Comparison of ENCODE assay signal across 1 cellular context in genomic region chr15:67089218-67090193, GRCh38.
TF ChIP-seq lines count a peak whose summit lies in the region.

No MANE protein-coding gene starts in this region.

TF ChIP-seq in HEK293, 187 proteins besides CTCF, POLR2A, EP300 and RAD21 (continued from another document and continues in another):
- TF ChIP-seq ZBTB8A (tag by site-specific recombination; IDR thresholded peaks at IDR 0.05) (no peak), YY1 (tag by site-specific recombination; IDR thresholded peaks at IDR 0.05) (no peak), ZNF398 (tag by site-specific recombination; IDR thresholded peaks at IDR 0.05) (no peak), ZBTB11 (tag by site-specific recombination; conservative IDR thresholded peaks at IDR 0.05; ENCODE audit: low read depth) (no peak), REST (tag by site-specific recombination; IDR thresholded peaks at IDR 0.05) (no peak), ZBTB7A (tag by site-specific recombination; IDR thresholded peaks at IDR 0.05; ENCODE audit: low read depth) (no peak), PRDM1 (tag by site-specific recombination; IDR thresholded peaks at IDR 0.05) (peak; percentile 55; the same call in 1 of the 2 replicates), SP7 (tag by site-specific recombination; IDR thresholded peaks at IDR 0.05) (0 out of 2 replicates have a peak, but pooled peaks have one; percentile 11), ZNF600 (tag by site-specific recombination; IDR thresholded peaks at IDR 0.05) (peak; percentile 71; the same call in 1 of the 2 replicates), PRDM6 (tag by site-specific recombination; IDR thresholded peaks at IDR 0.05) (no peak), ZNF302 (tag by site-specific recombination; IDR thresholded peaks at IDR 0.05; ENCODE audit: low read depth) (no peak), GLIS2 (tag by site-specific recombination; IDR thresholded peaks at IDR 0.05) (peak; percentile 57; the same call in 1 of the 2 replicates), ZNF148 (tag by site-specific recombination; IDR thresholded peaks at IDR 0.05; ENCODE audit: borderline replicate concordance) (no peak), ZFHX2 (tag by site-specific recombination; conservative IDR thresholded peaks at IDR 0.05) (peak; percentile 37; the same call in 1 of the 2 replicates), ZBTB49 (tag by site-specific recombination; IDR thresholded peaks at IDR 0.05; ENCODE audit: low read depth) (no peak), ZNF266 (tag by site-specific recombination; IDR thresholded peaks at IDR 0.05; ENCODE audit: low read depth) (no peak), SP2 (tag by site-specific recombination; IDR thresholded peaks at IDR 0.05) (no peak; the same call in 1 of the 2 replicates), ZNF529 (tag by site-specific recombination; IDR thresholded peaks at IDR 0.05; ENCODE audit: insufficient replicate concordance) (no peak), ZNF202 (tag by site-specific recombination; IDR thresholded peaks at IDR 0.05; ENCODE audit: borderline replicate concordance) (no peak)
- TF ChIP-seq, protein P1, sequence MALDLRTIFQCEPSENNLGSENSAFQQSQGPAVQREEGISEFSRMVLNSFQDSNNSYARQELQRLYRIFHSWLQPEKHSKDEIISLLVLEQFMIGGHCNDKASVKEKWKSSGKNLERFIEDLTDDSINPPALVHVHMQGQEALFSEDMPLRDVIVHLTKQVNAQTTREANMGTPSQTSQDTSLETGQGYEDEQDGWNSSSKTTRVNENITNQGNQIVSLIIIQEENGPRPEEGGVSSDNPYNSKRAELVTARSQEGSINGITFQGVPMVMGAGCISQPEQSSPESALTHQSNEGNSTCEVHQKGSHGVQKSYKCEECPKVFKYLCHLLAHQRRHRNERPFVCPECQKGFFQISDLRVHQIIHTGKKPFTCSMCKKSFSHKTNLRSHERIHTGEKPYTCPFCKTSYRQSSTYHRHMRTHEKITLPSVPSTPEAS (tag by site-specific recombination; IDR thresholded peaks at IDR 0.05), result no peak
- TF ChIP-seq, protein P2, sequence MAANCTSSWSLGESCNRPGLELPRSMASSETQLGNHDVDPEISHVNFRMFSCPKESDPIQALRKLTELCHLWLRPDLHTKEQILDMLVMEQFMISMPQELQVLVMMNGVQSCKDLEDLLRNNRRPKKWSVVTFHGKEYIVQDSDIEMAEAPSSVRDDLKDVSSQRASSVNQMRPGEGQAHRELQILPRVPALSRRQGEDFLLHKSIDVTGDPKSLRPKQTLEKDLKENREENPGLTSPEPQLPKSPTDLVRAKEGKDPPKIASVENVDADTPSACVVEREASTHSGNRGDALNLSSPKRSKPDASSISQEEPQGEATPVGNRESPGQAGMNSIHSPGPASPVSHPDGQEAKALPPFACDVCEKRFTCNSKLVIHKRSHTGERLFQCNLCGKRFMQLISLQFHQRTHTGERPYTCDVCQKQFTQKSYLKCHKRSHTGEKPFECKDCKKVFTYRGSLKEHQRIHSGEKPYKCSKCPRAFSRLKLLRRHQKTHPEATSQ (tag by site-specific recombination; IDR thresholded peaks at IDR 0.05), result no peak
- TF ChIP-seq, protein P3, sequence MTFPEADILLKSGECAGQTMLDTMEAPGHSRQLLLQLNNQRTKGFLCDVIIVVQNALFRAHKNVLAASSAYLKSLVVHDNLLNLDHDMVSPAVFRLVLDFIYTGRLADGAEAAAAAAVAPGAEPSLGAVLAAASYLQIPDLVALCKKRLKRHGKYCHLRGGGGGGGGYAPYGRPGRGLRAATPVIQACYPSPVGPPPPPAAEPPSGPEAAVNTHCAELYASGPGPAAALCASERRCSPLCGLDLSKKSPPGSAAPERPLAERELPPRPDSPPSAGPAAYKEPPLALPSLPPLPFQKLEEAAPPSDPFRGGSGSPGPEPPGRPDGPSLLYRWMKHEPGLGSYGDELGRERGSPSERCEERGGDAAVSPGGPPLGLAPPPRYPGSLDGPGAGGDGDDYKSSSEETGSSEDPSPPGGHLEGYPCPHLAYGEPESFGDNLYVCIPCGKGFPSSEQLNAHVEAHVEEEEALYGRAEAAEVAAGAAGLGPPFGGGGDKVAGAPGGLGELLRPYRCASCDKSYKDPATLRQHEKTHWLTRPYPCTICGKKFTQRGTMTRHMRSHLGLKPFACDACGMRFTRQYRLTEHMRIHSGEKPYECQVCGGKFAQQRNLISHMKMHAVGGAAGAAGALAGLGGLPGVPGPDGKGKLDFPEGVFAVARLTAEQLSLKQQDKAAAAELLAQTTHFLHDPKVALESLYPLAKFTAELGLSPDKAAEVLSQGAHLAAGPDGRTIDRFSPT (tag by site-specific recombination; IDR thresholded peaks at IDR 0.05), result no peak
- TF ChIP-seq, protein P4, sequence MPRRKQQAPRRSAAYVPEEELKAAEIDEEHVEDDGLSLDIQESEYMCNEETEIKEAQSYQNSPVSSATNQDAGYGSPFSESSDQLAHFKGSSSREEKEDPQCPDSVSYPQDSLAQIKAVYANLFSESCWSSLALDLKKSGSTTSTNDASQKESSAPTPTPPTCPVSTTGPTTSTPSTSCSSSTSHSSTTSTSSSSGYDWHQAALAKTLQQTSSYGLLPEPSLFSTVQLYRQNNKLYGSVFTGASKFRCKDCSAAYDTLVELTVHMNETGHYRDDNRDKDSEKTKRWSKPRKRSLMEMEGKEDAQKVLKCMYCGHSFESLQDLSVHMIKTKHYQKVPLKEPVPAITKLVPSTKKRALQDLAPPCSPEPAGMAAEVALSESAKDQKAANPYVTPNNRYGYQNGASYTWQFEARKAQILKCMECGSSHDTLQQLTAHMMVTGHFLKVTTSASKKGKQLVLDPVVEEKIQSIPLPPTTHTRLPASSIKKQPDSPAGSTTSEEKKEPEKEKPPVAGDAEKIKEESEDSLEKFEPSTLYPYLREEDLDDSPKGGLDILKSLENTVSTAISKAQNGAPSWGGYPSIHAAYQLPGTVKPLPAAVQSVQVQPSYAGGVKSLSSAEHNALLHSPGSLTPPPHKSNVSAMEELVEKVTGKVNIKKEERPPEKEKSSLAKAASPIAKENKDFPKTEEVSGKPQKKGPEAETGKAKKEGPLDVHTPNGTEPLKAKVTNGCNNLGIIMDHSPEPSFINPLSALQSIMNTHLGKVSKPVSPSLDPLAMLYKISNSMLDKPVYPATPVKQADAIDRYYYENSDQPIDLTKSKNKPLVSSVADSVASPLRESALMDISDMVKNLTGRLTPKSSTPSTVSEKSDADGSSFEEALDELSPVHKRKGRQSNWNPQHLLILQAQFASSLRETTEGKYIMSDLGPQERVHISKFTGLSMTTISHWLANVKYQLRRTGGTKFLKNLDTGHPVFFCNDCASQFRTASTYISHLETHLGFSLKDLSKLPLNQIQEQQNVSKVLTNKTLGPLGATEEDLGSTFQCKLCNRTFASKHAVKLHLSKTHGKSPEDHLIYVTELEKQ (tag by site-specific recombination; IDR thresholded peaks at IDR 0.05; ENCODE audit: borderline replicate concordance), result no peak
